Comparison of ENCODE assay signal across 15 cellular contexts in genomic region chr10:84310470-84310869, GRCh38. TPM values are rescaled to one million over a fixed set of nuclear protein-coding genes. Genes with fewer than 3 reads are reported as not detected.
A peak's percentile ranks its signal among the peaks of the same experiment; 100 is the strongest.
DNase-seq lines count a peak whose midpoint lies in the region; FAIRE-seq and TF ChIP-seq lines count a peak whose summit lies in the region.
"Had no signal": no experiment of that assay in that cellular context is flagged by ENCODE, and none has a peak within 500 bp of the region (broad histone marks: within the 10 kb centered on the region; RNA-seq: fewer than 3 reads in every experiment).

No MANE protein-coding gene starts in this region.

- no peak overlapping the region for H3K4me3 Mint-ChIP-seq in nephron progenitor cell
- H3K4me3 Mint-ChIP-seq: activated naive CD8-positive, alpha-beta T cell treated with anti-CD3 and anti-CD28 coated beads, Interleukin-2, amount 50 U/mL, for 24 hours had no signal

- H3K27me3 Mint-ChIP-seq in nephron progenitor cell (ENCODE audit: low read depth, poor library complexity) = peaks cover 3% of the 10 kb centered on the region

- no peaks in the 10 kb centered on the region for H3K36me3 Mint-ChIP-seq in nephron progenitor cell (ENCODE audit: low read depth)

- 0 out of 2 replicates have a peak, but pooled peaks cover 3% of the 10 kb centered on the region for H3K9me3 ChIP-seq in MG63

- peaks cover 4% of the 10 kb centered on the region for H3K9me3 Mint-ChIP-seq in nephron progenitor cell

- H3K4me3 ChIP-seq in MG63 (no peak overlapping the region), bronchial epithelial cell (ENCODE audit: low read depth, low read length) (no peak overlapping the region)

- no peaks in the 10 kb centered on the region for H3K36me3 ChIP-seq in MG63
- H3K36me3 ChIP-seq in bronchial epithelial cell (ENCODE audit: control insufficient read depth, insufficient read depth, low read length) = no peaks in the 10 kb centered on the region

- H3K27me3 ChIP-seq in MG63 (no peaks in the 10 kb centered on the region), bronchial epithelial cell (ENCODE audit: control insufficient read depth, insufficient read depth, low read length) (no peaks in the 10 kb centered on the region)

- no peak overlapping the region for H3K27ac Mint-ChIP-seq in nephron progenitor cell
- H3K27ac Mint-ChIP-seq: activated naive CD8-positive, alpha-beta T cell treated with anti-CD3 and anti-CD28 coated beads, Interleukin-2, amount 50 U/mL, for 24 hours had no signal

- no peak for FAIRE-seq in bronchial epithelial cell (lab: Jason Lieb, UNC)
- FAIRE-seq: frontal cortex had no signal

- TF ChIP-seq CTCF in bronchial epithelial cell (IDR thresholded peaks at IDR 0.05; ENCODE audit: insufficient read depth, low read length, severe bottlenecking) (no peak), GM10266 (IDR thresholded peaks at IDR 0.05; ENCODE audit: control insufficient read depth, insufficient read depth, low read depth, missing control alignments) (no peak), nephron progenitor cell (IDR thresholded peaks at IDR 0.05) (no peak)

- no peaks in the 10 kb centered on the region for H3K4me1 Mint-ChIP-seq in nephron progenitor cell

- peak; percentile 14 for DNase-seq in CD1c-positive myeloid dendritic cell (ENCODE audit: extremely low spot score)
- peak; percentile 56 for DNase-seq in MG63
- peak; percentile 45 for DNase-seq in bronchial epithelial cell (ENCODE audit: low read depth)
- peak; percentile 91 for DNase-seq in kidney tubule cell (ENCODE audit: low spot score)
- DNase-seq in GM10266 (ENCODE audit: extremely low spot score) = no peak
- no peak for DNase-seq in nephron progenitor cell
- no peak for DNase-seq in central memory CD4-positive, alpha-beta T cell
- no peak for DNase-seq in OCI-M2 (lab: John Stamatoyannopoulos, UW; ENCODE audit: unreplicated experiment)
- DNase-seq: activated CD4-positive, alpha-beta T cell treated with anti-CD3 and anti-CD28 coated beads, Interleukin-2, amount 50 U/mL, for 1 hour; activated naive CD8-positive, alpha-beta T cell treated with anti-CD3 and anti-CD28 coated beads, Interleukin-2, amount 50 U/mL, for 24 hours; activated T-cell treated with anti-CD3 and anti-CD28 coated beads, Interleukin-2, amount 50 U/mL, for 48 hours; H7; NCI-H1694 treated with DMSO at 0.1 percent for 48 hours; NCI-H526 had no signal

RNA-seq across cellular contexts. Expression of gene CCSER2, which starts 17.9 kb away (rescaled TPM):
- 20.6 and 30.1 TPM in 2 replicates for total RNA-seq in MG63 (2014; rRNA removed; shearing (Covaris generic); ENCODE audit: low replicate concordance)
- 22.4 and 25.2 TPM in 2 replicates for total RNA-seq in bronchial epithelial cell

Comparison
In these comparisons a context has a peak if more than half of its experiments do, and no peak if none do; other contexts are left out.
1. DNase-seq: peak in CD1c-positive myeloid dendritic cell (single experiment), MG63 (single experiment), bronchial epithelial cell (single experiment) and kidney tubule cell (single experiment); none in GM10266 (single experiment), nephron progenitor cell (single experiment), central memory CD4-positive, alpha-beta T cell (single experiment) and OCI-M2 (single experiment).